Comparison of ENCODE assay signal across 2 cellular contexts in the genomic region with DNA sequence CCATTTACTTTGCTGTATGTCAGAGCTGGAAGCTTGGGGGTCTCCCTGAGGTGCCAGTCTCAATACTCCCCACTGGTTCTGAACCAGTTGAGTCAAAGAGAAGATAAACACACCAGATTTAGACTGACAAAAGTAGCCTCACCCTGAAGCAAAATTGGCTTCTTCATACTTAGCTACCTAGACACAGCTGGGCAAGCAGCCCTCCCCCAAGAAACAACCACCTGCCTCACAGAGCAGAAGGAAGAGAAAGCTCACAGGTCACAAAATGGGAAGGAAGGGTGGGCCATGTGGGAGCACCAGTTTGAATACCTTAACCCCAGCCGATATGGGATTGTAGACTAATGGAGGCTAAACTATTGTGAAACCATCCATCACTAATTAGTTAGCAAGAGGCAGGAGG.
TF ChIP-seq lines count a peak whose summit lies in the region.

No MANE protein-coding gene starts in this region.

TF ChIP-seq in GM12891, 5 proteins besides CTCF, POLR2A, EP300 and RAD21:
- TF ChIP-seq TAF1 (IDR thresholded peaks at IDR 0.05; ENCODE audit: low read depth, low read length) (no peak), POLR2AphosphoS5 (IDR thresholded peaks at IDR 0.05; ENCODE audit: low read depth, low read length) (no peak), PAX5 (IDR thresholded peaks at IDR 0.05; ENCODE audit: insufficient read depth, low read length, severe bottlenecking) (no peak), POU2F2 (IDR thresholded peaks at IDR 0.05; ENCODE audit: low read depth, low read length) (no peak), SPI1 (IDR thresholded peaks at IDR 0.05; ENCODE audit: low read depth, low read length) (no peak)

TF ChIP-seq in GM12878, 131 proteins besides CTCF, POLR2A, EP300 and RAD21:
- no peak for TF ChIP-seq EED (IDR thresholded peaks at IDR 0.05; ENCODE audit: low read depth)
- 0 out of 2 replicates have a peak, but pooled peaks have one; percentile 32 for TF ChIP-seq TCF3 (IDR thresholded peaks at IDR 0.05; ENCODE audit: borderline replicate concordance, insufficient read depth, low read depth, low read length)
TF ChIP-seq in GM12878: peak in this region for 1.
